Comparison of ENCODE assay signal across 1 cellular context in genomic region chr16:87528690-87529579, GRCh38.
TF ChIP-seq lines count a peak whose summit lies in the region.

No MANE protein-coding gene starts in this region.

TF ChIP-seq in HepG2, 621 proteins besides CTCF, POLR2A, EP300 and RAD21 (continued from another document and continues in another):
- no peak; the same call in 1 of the 2 replicates for TF ChIP-seq ZNF414 (CRISPR knock-in tag; IDR thresholded peaks at IDR 0.05)
- TF ChIP-seq ZNF205 (CRISPR knock-in tag; IDR thresholded peaks at IDR 0.05): peak; percentile 78; the same call in 1 of the 2 replicates
- 0 out of 2 replicates have a peak, but pooled peaks have one; percentile 31 for TF ChIP-seq ZNF768 (CRISPR knock-in tag; IDR thresholded peaks at IDR 0.05)
- peak; percentile 91 for TF ChIP-seq ZNF598 (CRISPR knock-in tag; IDR thresholded peaks at IDR 0.05; ENCODE audit: borderline replicate concordance)
- TF ChIP-seq SAP130 (CRISPR knock-in tag; IDR thresholded peaks at IDR 0.05; ENCODE audit: low read depth): peak; percentile 98
- peak; percentile 95 for TF ChIP-seq GATAD2A (CRISPR knock-in tag; IDR thresholded peaks at IDR 0.05)
- TF ChIP-seq ZHX1 (CRISPR knock-in tag; IDR thresholded peaks at IDR 0.05; ENCODE audit: low read depth): peak; percentile 89
- 0 out of 2 replicates have a peak, but pooled peaks have one; percentile 51 for TF ChIP-seq ZNF615 (CRISPR knock-in tag; IDR thresholded peaks at IDR 0.05; ENCODE audit: borderline replicate concordance)
- 0 out of 2 replicates have a peak, but pooled peaks have one; percentile 39 for TF ChIP-seq ZNF430 (CRISPR knock-in tag; IDR thresholded peaks at IDR 0.05)
- TF ChIP-seq KLF12 (CRISPR knock-in tag; IDR thresholded peaks at IDR 0.05; ENCODE audit: borderline replicate concordance): no peak
- no peak; the same call in 1 of the 2 replicates for TF ChIP-seq ZNF142 (CRISPR knock-in tag; IDR thresholded peaks at IDR 0.05)
- no peak for TF ChIP-seq FOSL1 (CRISPR knock-in tag; IDR thresholded peaks at IDR 0.05; ENCODE audit: borderline replicate concordance)
- peak; percentile 89; the same call in 1 of the 2 replicates for TF ChIP-seq ZNF557 (CRISPR knock-in tag; IDR thresholded peaks at IDR 0.05)
- peak; percentile 56; the same call in 1 of the 2 replicates for TF ChIP-seq JDP2 (CRISPR knock-in tag; IDR thresholded peaks at IDR 0.05; ENCODE audit: borderline replicate concordance)
- TF ChIP-seq HIVEP1 (CRISPR knock-in tag; IDR thresholded peaks at IDR 0.05): peak; percentile 92
- TF ChIP-seq LBX2 (CRISPR knock-in tag; IDR thresholded peaks at IDR 0.05; ENCODE audit: borderline replicate concordance): 0 out of 2 replicates have a peak, but pooled peaks have one; percentile 30
- peak; percentile 98 for TF ChIP-seq FOXK1 (CRISPR knock-in tag; IDR thresholded peaks at IDR 0.05; ENCODE audit: borderline replicate concordance, low read depth)
- TF ChIP-seq ZHX2 (IDR thresholded peaks at IDR 0.05; ENCODE audit: low read depth): peak; percentile 50; the same call in 1 of the 2 replicates
- TF ChIP-seq ZHX2 (CRISPR knock-in tag; IDR thresholded peaks at IDR 0.05; ENCODE audit: borderline replicate concordance): no peak
- no peak for TF ChIP-seq U2AF2 (IDR thresholded peaks at IDR 0.05; ENCODE audit: low read depth, low read length)
- TF ChIP-seq KDM5A (IDR thresholded peaks at IDR 0.05; ENCODE audit: borderline replicate concordance, low read length): 0 out of 2 replicates have a peak, but pooled peaks have one; percentile 17
- TF ChIP-seq ZNF639 (CRISPR knock-in tag; conservative IDR thresholded peaks at IDR 0.05): peak; percentile 73; the same call in 1 of the 2 replicates
- TF ChIP-seq NFKBIZ (CRISPR knock-in tag; IDR thresholded peaks at IDR 0.05): peak; percentile 70; the same call in 1 of the 2 replicates
- TF ChIP-seq HOMEZ (CRISPR knock-in tag; IDR thresholded peaks at IDR 0.05; ENCODE audit: low read depth): peak; percentile 54; the same call in 1 of the 2 replicates
- TF ChIP-seq ZNF382 (CRISPR knock-in tag; IDR thresholded peaks at IDR 0.05; ENCODE audit: borderline replicate concordance): no peak
- no peak for TF ChIP-seq SMAD1 (CRISPR knock-in tag; IDR thresholded peaks at IDR 0.05; ENCODE audit: borderline replicate concordance, low read depth)
- TF ChIP-seq ZNF580 (CRISPR knock-in tag; IDR thresholded peaks at IDR 0.05; ENCODE audit: borderline replicate concordance, low read depth): peak; percentile 58; the same call in 1 of the 2 replicates
- TF ChIP-seq EED (CRISPR knock-in tag; IDR thresholded peaks at IDR 0.05): peak; percentile 86; the same call in 1 of the 2 replicates
- peak; percentile 73; the same call in 1 of the 2 replicates for TF ChIP-seq YEATS2 (CRISPR knock-in tag; IDR thresholded peaks at IDR 0.05; ENCODE audit: borderline replicate concordance)
- peak; percentile 93 for TF ChIP-seq HOXA5 (CRISPR knock-in tag; IDR thresholded peaks at IDR 0.05)
- TF ChIP-seq ZMAT5 (CRISPR knock-in tag; IDR thresholded peaks at IDR 0.05; ENCODE audit: borderline replicate concordance, low read depth): no peak
- TF ChIP-seq ZSCAN9 (CRISPR knock-in tag; IDR thresholded peaks at IDR 0.05; ENCODE audit: borderline replicate concordance): peak; percentile 70; the same call in 1 of the 2 replicates
- TF ChIP-seq REPIN1 (CRISPR knock-in tag; IDR thresholded peaks at IDR 0.05; ENCODE audit: borderline replicate concordance, low read depth): peak; percentile 81; the same call in 1 of the 2 replicates
- no peak for TF ChIP-seq ATM (IDR thresholded peaks at IDR 0.05; ENCODE audit: borderline replicate concordance)
- no peak for TF ChIP-seq ELK4 (CRISPR knock-in tag; IDR thresholded peaks at IDR 0.05; ENCODE audit: borderline replicate concordance)
- TF ChIP-seq ZNF468 (CRISPR knock-in tag; IDR thresholded peaks at IDR 0.05): no peak
- TF ChIP-seq ZNF616 (CRISPR knock-in tag; IDR thresholded peaks at IDR 0.05; ENCODE audit: low read depth): peak; percentile 48; the same call in 1 of the 2 replicates
